ENCODE assay signal across 8 cellular contexts in the genomic region with DNA sequence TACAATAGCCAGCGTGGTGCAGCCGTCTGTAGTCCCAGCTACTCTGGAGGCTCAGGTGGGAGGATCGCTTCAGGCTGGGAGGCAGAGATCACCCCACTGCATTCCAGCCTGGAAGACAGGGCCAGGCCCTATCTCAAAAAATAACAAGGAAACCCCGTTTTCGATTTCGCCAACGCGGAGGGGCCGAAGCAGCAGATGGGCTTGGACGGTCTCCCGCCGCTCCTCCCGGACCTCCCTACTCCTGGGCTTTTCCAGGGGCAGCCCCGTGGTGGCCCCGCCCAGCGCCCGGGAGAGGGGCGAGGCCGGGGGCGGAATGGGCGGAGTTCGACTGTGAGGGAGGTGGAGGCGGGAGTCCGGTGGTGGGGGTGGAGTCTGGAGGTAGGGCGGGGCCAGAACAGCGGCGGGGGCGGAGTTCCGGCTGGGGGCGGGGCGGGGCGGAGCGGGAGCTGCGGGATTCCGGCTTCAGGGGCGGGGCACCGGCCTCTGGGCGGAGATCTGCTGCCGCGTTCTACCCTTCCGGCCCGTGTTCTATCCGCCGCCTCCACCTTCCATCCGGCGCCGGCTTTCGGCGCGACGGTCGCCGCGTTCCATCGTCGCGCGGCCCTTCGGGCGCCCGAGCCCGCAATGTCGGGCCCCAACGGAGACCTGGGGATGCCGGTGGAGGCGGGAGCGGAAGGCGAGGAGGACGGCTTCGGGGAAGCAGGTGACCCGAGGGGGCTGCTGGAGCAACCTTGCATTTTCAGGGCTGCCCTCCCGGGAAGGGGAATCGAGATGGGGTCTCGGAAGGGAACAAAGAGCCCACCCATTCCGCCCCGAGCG. TPM values are rescaled to one million over a fixed set of nuclear protein-coding genes. Genes with fewer than 3 reads are reported as not detected.
DNase-seq lines count a peak whose midpoint lies in the region; ATAC-seq, FAIRE-seq and TF ChIP-seq lines count a peak whose summit lies in the region.

A gene with protein sequence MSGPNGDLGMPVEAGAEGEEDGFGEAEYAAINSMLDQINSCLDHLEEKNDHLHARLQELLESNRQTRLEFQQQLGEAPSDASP (plus strand): TSS at position 482 of the 819 bp plus-strand sequence. CDS start 143 bp downstream, at position 625.

- H2BK5ac ChIP-seq in IMR-90 (ENCODE audit: low read depth, low read length, poor library complexity, severe bottlenecking): peak within 1 kb of the TSS; percentile 64

- peak within 1 kb of the TSS; percentile 70 for H3K27ac ChIP-seq in IMR-90 (ENCODE audit: insufficient read depth, low read length)
- H3K27ac ChIP-seq in OCI-LY7 (ENCODE audit: low read depth, low read length, poor library complexity, severe bottlenecking): peak within 1 kb of the TSS; percentile 55
- peak within 1 kb of the TSS; percentile 35 for H3K27ac ChIP-seq in endothelial cell of umbilical vein (ENCODE audit: insufficient read depth, low read depth, low read length)

- H4K20me1 ChIP-seq in IMR-90 (ENCODE audit: insufficient read depth, low read length) (peaks cover 11% of the 10 kb centered on the region), OCI-LY7 (ENCODE audit: insufficient read depth, low read length) (no peaks in the 10 kb centered on the region), endothelial cell of umbilical vein (replicated peaks; ENCODE audit: control insufficient read depth, extremely low read depth, insufficient read depth, low read length) (no peaks in the 10 kb centered on the region)

- TF ChIP-seq POLR2A in IMR-90 (IDR thresholded peaks at IDR 0.05; ENCODE audit: low read depth, low read length) (peak; percentile 72), endothelial cell of umbilical vein (IDR thresholded peaks at IDR 0.05; ENCODE audit: low read depth, low read length) (peak; percentile 91)

- peak within 1 kb of the TSS; percentile 82 for H3K4me3 ChIP-seq in IMR-90 (ENCODE audit: insufficient read depth, low read depth, low read length)
- H3K4me3 ChIP-seq in OCI-LY7 (ENCODE audit: low read depth, low read length, poor library complexity, severe bottlenecking): peak within 1 kb of the TSS; percentile 99
- H3K4me3 ChIP-seq in endothelial cell of umbilical vein (replicated peaks in 1 of 3; ENCODE audit: insufficient read depth in 1 of 3, low read depth in 1 of 3, low read length in 3 of 3): peak within 1 kb of the TSS; percentile 78 to 86 (median 80)

- TF ChIP-seq RAD21 in IMR-90 (IDR thresholded peaks at IDR 0.05; ENCODE audit: low read length): no peak

- peak within 1 kb of the TSS; percentile 55; the same call in 1 of the 2 replicates for H4K91ac ChIP-seq in IMR-90 (ENCODE audit: insufficient read depth, low read depth, low read length)

- H2BK20ac ChIP-seq in IMR-90 (ENCODE audit: low read depth, low read length): no peak within 1 kb of the TSS

- no peaks in the 10 kb centered on the region for H3K9me2 ChIP-seq in OCI-LY7 (ENCODE audit: insufficient read depth, low read length)

- H3K36me3 ChIP-seq in IMR-90 (ENCODE audit: control insufficient read depth, insufficient read depth, low read length): peaks cover 27% of the 10 kb centered on the region
- H3K36me3 ChIP-seq in OCI-LY7 (ENCODE audit: insufficient read depth, low read length): peaks cover 26% of the 10 kb centered on the region
- peaks cover 4 to 25% of the 10 kb centered on the region in 2 experiments for H3K36me3 ChIP-seq in endothelial cell of umbilical vein (ENCODE audit: control insufficient read depth in 2 of 2, extremely low read depth in 1 of 2, insufficient read depth in 2 of 2, low read length in 2 of 2)

- H3K4ac ChIP-seq in IMR-90 (ENCODE audit: low read depth, low read length): peak within 1 kb of the TSS; percentile 89

- no peaks in the 10 kb centered on the region for H3K9me3 ChIP-seq in IMR-90 (ENCODE audit: control insufficient read depth, insufficient read depth, low read length)
- H3K9me3 ChIP-seq in OCI-LY7 (ENCODE audit: low read length): no peaks in the 10 kb centered on the region
- no peaks in the 10 kb centered on the region for H3K9me3 ChIP-seq in endothelial cell of umbilical vein (replicated peaks; ENCODE audit: control insufficient read depth, insufficient read depth, low read length)

- in situ Hi-C loops in IMR-90 (cut with MboI; ENCODE audit: low sequenced_read_pairs): no loop called here

- peak within 1 kb of the TSS; percentile 73 to 94 for H4K8ac ChIP-seq in IMR-90 (ENCODE audit: low read depth in 2 of 2, low read length in 2 of 2)

- intact Hi-C loops in IMR-90 (cut with micrococcal nuclease): no loop called here
- intact Hi-C loops in OCI-LY7 (cut with micrococcal nuclease; ENCODE audit: unreplicated experiment): loop anchor here (1.0 kb wide), 1 partner anchor 32 kb away; no protein-coding TSS in a partner anchor
- intact Hi-C loops in endothelial cell of umbilical vein (cut with micrococcal nuclease): loop anchor here (1.0 to 2.0 kb wide), 3 partner anchors 31 to 116 kb away; a partner anchor contains a TSS

- H3K79me2 ChIP-seq in OCI-LY7 (ENCODE audit: insufficient read depth, low read depth, low read length) (peaks cover 4% of the 10 kb centered on the region; the same call in 1 of the 2 replicates), endothelial cell of umbilical vein (ENCODE audit: control insufficient read depth, insufficient read depth, low read length) (no peaks in the 10 kb centered on the region)

- POLR2A ChIA-PET in IMR-90 (lab: Charles Lee; ENCODE audit: unreplicated experiment) (interaction anchor here (0.9 kb wide), 1 partner anchor 18 kb away, joined by 3 read pairs; no protein-coding TSS in a partner anchor), OCI-LY7 (lab: Charles Lee) (interaction anchor here (0.6 to 0.9 kb wide), 2 partner anchors 12 to 18 kb away, joined by 5 read pairs; no protein-coding TSS in a partner anchor), endothelial cell of umbilical vein (lab: Charles Lee) (interaction anchor here (0.6 kb wide), 1 partner anchor 90 kb away, joined by 3 read pairs; no protein-coding TSS in a partner anchor)

- H3K79me1 ChIP-seq in IMR-90 (ENCODE audit: low read depth in 1 of 2, low read length in 2 of 2): peaks cover 10 to 38% of the 10 kb centered on the region in 2 experiments; a peak in 3 of 4 replicates

- peak; percentile 95 for FAIRE-seq in endothelial cell of umbilical vein (lab: Jason Lieb, UNC)

- H2AK5ac ChIP-seq in IMR-90 (ENCODE audit: low read depth, low read length): peak within 1 kb of the TSS; percentile 68

- TF ChIP-seq CTCF in IMR-90 (conservative IDR thresholded peaks at IDR 0.05; ENCODE audit: low read depth, low read length): no peak
- no peak for TF ChIP-seq CTCF in OCI-LY7 (conservative IDR thresholded peaks at IDR 0.05; ENCODE audit: low read length)
- no peak for TF ChIP-seq CTCF in endothelial cell of umbilical vein (IDR thresholded peaks at IDR 0.05; ENCODE audit: extremely low read depth in 1 of 2, insufficient read depth in 1 of 2, low read depth in 1 of 2, low read length in 2 of 2)

- dilution Hi-C loops in IMR-90 (cut with HindIII; ENCODE audit: low sequenced_read_pairs, unreplicated experiment) (no loop called here), endothelial cell of umbilical vein (cut with MboI; ENCODE audit: extremely low pct_ligation_motif_present, low sequenced_read_pairs) (no loop called here)

- 0% methylated on average over 34 of the region's 77 CpGs; no CpG with 5 or more reads in 1 of the 2 experiments for WGBS in IMR-90 (ENCODE audit: extremely low coverage in 2 of 2, insufficient read length in 1 of 2), 2 experiments

- H3K4me1 ChIP-seq in IMR-90 (ENCODE audit: control insufficient read depth, insufficient read depth, low read length) (peaks cover 1% of the 10 kb centered on the region; the same call in 1 of the 2 replicates), OCI-LY7 (ENCODE audit: insufficient read depth, low read length, poor library complexity, severe bottlenecking) (peaks cover 14% of the 10 kb centered on the region), endothelial cell of umbilical vein (ENCODE audit: control insufficient read depth, extremely low read depth, insufficient read depth, low read length) (peaks cover 11% of the 10 kb centered on the region)

- peak within 1 kb of the TSS; percentile 1; the same call in 1 of the 3 replicates for H2BK15ac ChIP-seq in IMR-90 (ENCODE audit: low read depth, low read length)

- CTCF ChIA-PET in IMR-90 (lab: Yijun Ruan, JAX) (interaction anchor here (1.1 kb wide), 1 partner anchor 23 kb away, joined by 3 read pairs; no protein-coding TSS in a partner anchor), OCI-LY7 (lab: Charles Lee; ENCODE audit: unreplicated experiment) (no interaction called here), endothelial cell of umbilical vein (lab: Charles Lee) (interaction anchor here (1.4 kb wide), 2 partner anchors 9 to 35 kb away, joined by 7 to 8 read pairs; no protein-coding TSS in a partner anchor)

- H3K14ac ChIP-seq in IMR-90 (replicated peaks; ENCODE audit: low read depth, low read length): peak within 1 kb of the TSS; percentile 81

- no TSS peak for BruUV-seq in IMR-90 (replicated peaks; lab: Mats Ljungman, UMichigan)
- BruUV-seq in OCI-LY7 (replicated peaks; lab: Mats Ljungman, UMichigan): no TSS peak
- BruUV-seq in endothelial cell of umbilical vein (replicated peaks; lab: Mats Ljungman, UMichigan): no TSS peak

- H3K9ac ChIP-seq in IMR-90 (ENCODE audit: low read depth, low read length) (peak within 1 kb of the TSS; percentile 66), endothelial cell of umbilical vein (replicated peaks; ENCODE audit: extremely low read depth, insufficient read depth, low read length) (peak within 1 kb of the TSS; percentile 60)

- peak within 1 kb of the TSS; percentile 95 for H3K4me2 ChIP-seq in IMR-90 (ENCODE audit: low read depth, low read length)
- peak within 1 kb of the TSS; percentile 95 for H3K4me2 ChIP-seq in OCI-LY7 (ENCODE audit: low read length)
- H3K4me2 ChIP-seq in endothelial cell of umbilical vein (ENCODE audit: insufficient read depth, low read length): peak within 1 kb of the TSS; percentile 63

- H3K9me1 ChIP-seq in IMR-90 (ENCODE audit: insufficient read depth, low read length) (peaks cover 5% of the 10 kb centered on the region), endothelial cell of umbilical vein (replicated peaks; ENCODE audit: control insufficient read depth, extremely low read depth, insufficient read depth, low read length) (no peaks in the 10 kb centered on the region)

- H3K23ac ChIP-seq in IMR-90 (ENCODE audit: low read depth, low read length): peak within 1 kb of the TSS; percentile 55; the same call in 1 of the 2 replicates

- peak within 1 kb of the TSS; percentile 88 for H2AK9ac ChIP-seq in IMR-90 (replicated peaks; ENCODE audit: low read depth, low read length, poor library complexity)

- H2AFZ ChIP-seq in IMR-90 (replicated peaks; ENCODE audit: low read length, poor library complexity) (peak within 1 kb of the TSS; percentile 95), OCI-LY7 (ENCODE audit: low read length) (peak within 1 kb of the TSS; percentile 96), endothelial cell of umbilical vein (ENCODE audit: low read depth, low read length) (peak within 1 kb of the TSS; percentile 89)

- ATAC-seq in GM21423 (IDR thresholded peaks at IDR 0.05; ENCODE audit: unreplicated experiment): peak; percentile 74
- ATAC-seq in IMR-90 (ENCODE audit: low read depth): peak; percentile 98

- DNase-seq in COLO829 (ENCODE audit: low spot score): peak; percentile 99
- peak; percentile 85 for DNase-seq in IMR-90
- peak; percentile 94 for DNase-seq in OCI-LY7 (ENCODE audit: low spot score)
- peak; percentile 91 for DNase-seq in activated T-cell treated with anti-CD3 and anti-CD28 coated beads for 1 hour (ENCODE audit: low read depth)
- DNase-seq in endothelial cell of umbilical vein (ENCODE audit: low read depth, low spot score): peak; percentile 91
- peak; percentile 72 for DNase-seq in middle frontal gyrus (ENCODE audit: extremely low spot score, low spot score)
- peak; percentile 88 to 92 for DNase-seq in stimulated activated CD8-positive, alpha-beta memory T cell treated with anti-CD3 and anti-CD28 coated beads, Interleukin-2, amount 100 ng/mL, for 1 hour (ENCODE audit: low read depth in 2 of 2)

- H3K27me3 ChIP-seq in IMR-90 (ENCODE audit: control insufficient read depth, insufficient read depth, low read length) (0 out of 2 replicates have a peak, but pooled peaks cover 3% of the 10 kb centered on the region), endothelial cell of umbilical vein (ENCODE audit: control insufficient read depth in 2 of 2, insufficient read depth in 2 of 2, low read length in 2 of 2) (no peaks in the 10 kb centered on the region)

- H3K56ac ChIP-seq in IMR-90 (ENCODE audit: extremely low read depth, insufficient read depth, low read length): peak within 1 kb of the TSS; percentile 43; the same call in 1 of the 2 replicates

- H4K5ac ChIP-seq in IMR-90 (ENCODE audit: low read depth, low read length): peak within 1 kb of the TSS; percentile 81

- peak within 1 kb of the TSS; percentile 58 for H2BK120ac ChIP-seq in IMR-90 (ENCODE audit: low read depth, low read length)

- H3K18ac ChIP-seq in IMR-90 (ENCODE audit: low read depth, low read length): peak within 1 kb of the TSS; percentile 65; the same call in 1 of the 2 replicates

RNA-seq across cellular contexts. Expression of the gene that starts here (rescaled TPM):
- total RNA-seq in IMR-90 (2012; rRNA removed) (25.1 and 27.5 TPM in 2 replicates), OCI-LY7 (2022) (66.9 and 67.5 TPM in 2 replicates), endothelial cell of umbilical vein (51.0 and 53.2 TPM in 2 replicates)
- polyA plus RNA-seq in IMR-90 (2012; rRNA removed) (103 and 146 TPM in 2 replicates), endothelial cell of umbilical vein (124 and 206 TPM in 2 replicates)
- 190 and 213 TPM in 2 replicates for polyA plus RNA-seq in IMR-90 (2012; cell fraction: cytosol; rRNA removed)
- polyA plus RNA-seq in IMR-90 (2012; cell fraction: nucleus; rRNA removed; ENCODE audit: low replicate concordance): 36.9 and 66.7 TPM in 2 replicates
- 82.0 and 104 TPM in 2 replicates for total RNA-seq in OCI-LY7 (2014; rRNA removed; shearing (Covaris generic))
- polyA plus RNA-seq in endothelial cell of umbilical vein (2011; cell fraction: cytosol; rRNA removed): 56.1 and 94.1 TPM in 2 replicates
- polyA plus RNA-seq in endothelial cell of umbilical vein (2011; cell fraction: nucleus; rRNA removed): 17.1 and 22.5 TPM in 2 replicates
- 54.3 and 72.4 TPM in 2 replicates for polyA plus RNA-seq in endothelial cell of umbilical vein (2012)
- 15.7 and 17.6 TPM in 2 replicates for polyA minus RNA-seq in endothelial cell of umbilical vein
- polyA minus RNA-seq in endothelial cell of umbilical vein (2011; cell fraction: cytosol; rRNA and poly(A)+ RNA removed): 97.0 TPM
- polyA minus RNA-seq in endothelial cell of umbilical vein (2011; cell fraction: nucleus; rRNA and poly(A)+ RNA removed): 5.4 and 7.8 TPM in 2 replicates

Comparison
In these comparisons a context has a peak if more than half of its experiments do, and no peak if none do; other contexts are left out.
1. Peak in every context shown above with its lines: DNase-seq, ATAC-seq, H3K4me3 ChIP-seq and H3K27ac ChIP-seq.